1 cellular context compared by ENCODE assay signal in genomic region chr22:23256986-23257888, GRCh38.
TF ChIP-seq lines count a peak whose summit lies in the region.

No MANE protein-coding gene starts in this region.

TF ChIP-seq in liver, 16 proteins besides CTCF, POLR2A, EP300 and RAD21 (continued from another document):
- TF ChIP-seq REST (IDR thresholded peaks at IDR 0.05), result peak; percentile 38
- peak; percentile 67 for TF ChIP-seq NR2F2 (IDR thresholded peaks at IDR 0.05)
- TF ChIP-seq YY1 (IDR thresholded peaks at IDR 0.05), result peak; percentile 84
TF ChIP-seq in liver: peak in this region for 10.
